In the genomic region with DNA sequence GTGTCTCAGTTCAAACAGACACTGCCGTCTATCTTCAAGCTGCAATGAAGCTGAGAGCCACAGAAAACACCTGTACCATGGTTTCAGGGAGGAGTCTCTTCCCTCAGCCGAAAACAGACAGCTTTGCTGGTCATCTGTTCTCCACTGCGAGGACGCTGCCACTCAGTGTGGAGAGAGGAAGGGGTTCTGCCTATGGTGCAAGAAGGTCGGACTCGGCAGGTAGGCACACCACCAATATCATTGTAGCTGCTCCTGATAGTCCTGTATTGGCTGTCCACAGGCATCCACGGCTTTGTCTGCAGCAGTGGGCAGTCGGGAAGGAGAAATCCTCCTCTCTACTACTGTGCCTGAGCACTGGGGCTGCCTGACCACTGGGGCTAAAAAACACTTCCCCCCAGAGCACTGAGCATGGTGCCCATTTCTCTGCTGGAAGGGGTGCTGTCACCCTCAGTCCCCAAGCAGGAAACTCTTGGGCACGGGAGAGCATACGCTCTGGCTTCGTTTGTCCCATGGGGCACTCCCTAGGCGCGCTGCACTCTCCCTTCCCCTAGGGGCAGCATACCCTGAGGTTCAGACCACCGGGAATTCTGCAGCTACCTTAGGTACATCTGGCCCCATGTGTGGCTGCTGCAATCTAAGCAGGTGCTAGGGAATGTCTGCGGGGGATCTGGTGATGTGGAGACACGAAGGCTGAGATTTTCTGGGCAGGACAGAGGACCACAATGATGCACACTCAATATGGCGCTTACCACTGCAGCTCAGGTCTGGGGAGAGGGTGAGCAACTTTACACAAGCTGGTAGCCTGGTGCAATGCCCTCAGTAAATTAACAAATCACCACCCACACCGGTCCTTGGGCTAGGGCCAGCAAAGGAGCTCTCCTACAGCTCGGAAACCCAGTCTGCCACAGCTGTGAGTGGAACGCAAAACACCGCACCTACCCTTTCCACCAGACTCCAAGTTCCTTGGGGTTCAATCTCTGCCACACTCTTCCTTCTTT, we compare ENCODE assay signal across 1 cellular context.
TF ChIP-seq lines count a peak whose summit lies in the region.

No MANE protein-coding gene starts in this region.

TF ChIP-seq in SK-N-SH treated with all-trans-retinoic acid at 6 μM for 48 hours, 23 proteins besides CTCF, POLR2A, EP300 and RAD21 (continued from another document):
- TF ChIP-seq, protein P1, sequence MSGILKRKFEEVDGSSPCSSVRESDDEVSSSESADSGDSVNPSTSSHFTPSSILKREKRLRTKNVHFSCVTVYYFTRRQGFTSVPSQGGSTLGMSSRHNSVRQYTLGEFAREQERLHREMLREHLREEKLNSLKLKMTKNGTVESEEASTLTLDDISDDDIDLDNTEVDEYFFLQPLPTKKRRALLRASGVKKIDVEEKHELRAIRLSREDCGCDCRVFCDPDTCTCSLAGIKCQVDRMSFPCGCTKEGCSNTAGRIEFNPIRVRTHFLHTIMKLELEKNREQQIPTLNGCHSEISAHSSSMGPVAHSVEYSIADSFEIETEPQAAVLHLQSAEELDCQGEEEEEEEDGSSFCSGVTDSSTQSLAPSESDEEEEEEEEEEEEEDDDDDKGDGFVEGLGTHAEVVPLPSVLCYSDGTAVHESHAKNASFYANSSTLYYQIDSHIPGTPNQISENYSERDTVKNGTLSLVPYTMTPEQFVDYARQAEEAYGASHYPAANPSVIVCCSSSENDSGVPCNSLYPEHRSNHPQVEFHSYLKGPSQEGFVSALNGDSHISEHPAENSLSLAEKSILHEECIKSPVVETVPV (CRISPR knock-in tag; IDR thresholded peaks at IDR 0.05): no peak
- TF ChIP-seq ZNF565 (CRISPR knock-in tag; conservative IDR thresholded peaks at IDR 0.05; ENCODE audit: low read depth): no peak
- no peak for TF ChIP-seq TOX (CRISPR knock-in tag; IDR thresholded peaks at IDR 0.05; ENCODE audit: borderline replicate concordance)
- no peak for TF ChIP-seq GLIS3 (CRISPR knock-in tag; IDR thresholded peaks at IDR 0.05)
TF ChIP-seq in SK-N-SH treated with all-trans-retinoic acid at 6 μM for 48 hours: peak in this region for 0.
